2 cellular contexts compared by ENCODE assay signal in genomic region chr15:71437404-71437803, GRCh38.
TF ChIP-seq lines count a peak whose summit lies in the region.

No MANE protein-coding gene starts in this region.

TF ChIP-seq in A549, 52 proteins besides CTCF, POLR2A, EP300 and RAD21 (continued from another document):
- no peak for TF ChIP-seq RARB (CRISPR knock-in tag; IDR thresholded peaks at IDR 0.05)
- no peak for TF ChIP-seq ZSCAN20 (CRISPR knock-in tag; IDR thresholded peaks at IDR 0.05)
- TF ChIP-seq EHF (CRISPR knock-in tag; IDR thresholded peaks at IDR 0.05): no peak
- no peak for TF ChIP-seq NR3C1 (IDR thresholded peaks at IDR 0.05)
- TF ChIP-seq SREBF2 (IDR thresholded peaks at IDR 0.05): no peak
- no peak for TF ChIP-seq KDM5A (IDR thresholded peaks at IDR 0.05)
- TF ChIP-seq MAZ (IDR thresholded peaks at IDR 0.05; ENCODE audit: borderline replicate concordance, low read depth, low read length): no peak
- no peak for TF ChIP-seq CBX2 (IDR thresholded peaks at IDR 0.05; ENCODE audit: borderline replicate concordance, low read depth)
- TF ChIP-seq HEYL (CRISPR knock-in tag; IDR thresholded peaks at IDR 0.05): no peak
- TF ChIP-seq EHMT2 (IDR thresholded peaks at IDR 0.05; ENCODE audit: low read depth): no peak
- no peak for TF ChIP-seq JUN (IDR thresholded peaks at IDR 0.05)

TF ChIP-seq in H1, 55 proteins besides CTCF, POLR2A, EP300 and RAD21 (continued from another document):
- no peak for TF ChIP-seq CHD7 (IDR thresholded peaks at IDR 0.05; ENCODE audit: insufficient replicate concordance, low read length)
- no peak for TF ChIP-seq CHD2 (IDR thresholded peaks at IDR 0.05; ENCODE audit: low read length)
- no peak for TF ChIP-seq POLR2AphosphoS5 (IDR thresholded peaks at IDR 0.05; ENCODE audit: low read depth, low read length)
- no peak for TF ChIP-seq TAF7 (optimal IDR thresholded peaks at IDR 0.05; ENCODE audit: borderline replicate concordance, low read depth, low read length)
- TF ChIP-seq CBX8 (IDR thresholded peaks at IDR 0.05; ENCODE audit: borderline replicate concordance, low read depth, low read length): no peak
- TF ChIP-seq SIX5 (IDR thresholded peaks at IDR 0.05; ENCODE audit: low read depth, low read length): no peak
- no peak for TF ChIP-seq CHD1 (IDR thresholded peaks at IDR 0.05; ENCODE audit: low read depth, low read length)
- no peak for TF ChIP-seq BCL11A (IDR thresholded peaks at IDR 0.05; ENCODE audit: low read depth in 2 of 2, low read length in 2 of 2)
- no peak for TF ChIP-seq RBBP5 (IDR thresholded peaks at IDR 0.05; ENCODE audit: borderline replicate concordance, low read depth, low read length)
- no peak for TF ChIP-seq TEAD4 (IDR thresholded peaks at IDR 0.05; ENCODE audit: low read depth, low read length)
- TF ChIP-seq EZH2 (IDR thresholded peaks at IDR 0.05; ENCODE audit: low read depth, low read length, severe bottlenecking): no peak
- no peak for TF ChIP-seq KDM5A (IDR thresholded peaks at IDR 0.05; ENCODE audit: low read length)
- TF ChIP-seq GTF2F1 (IDR thresholded peaks at IDR 0.05; ENCODE audit: borderline replicate concordance, low read depth, low read length): no peak
- TF ChIP-seq NANOG (IDR thresholded peaks at IDR 0.05; ENCODE audit: insufficient read depth, low read depth, low read length, poor library complexity, severe bottlenecking): no peak
- TF ChIP-seq SIRT6 (IDR thresholded peaks at IDR 0.05; ENCODE audit: low read length): no peak
